Comparison of ENCODE assay signal across 12 cellular contexts in genomic region chr3:38650248-38650940, GRCh38. TPM values are rescaled to one million over a fixed set of nuclear protein-coding genes. Genes with fewer than 3 reads are reported as not detected.
DNase-seq lines count a peak whose midpoint lies in the region; ATAC-seq, FAIRE-seq and TF ChIP-seq lines count a peak whose summit lies in the region.
"Had no signal": no experiment of that assay in that cellular context is flagged by ENCODE, and none has a peak within 500 bp of the region (broad histone marks: within the 10 kb centered on the region; RNA-seq: fewer than 3 reads in every experiment).

No MANE protein-coding gene starts in this region.

- peaks cover 17% of the 10 kb centered on the region for H3K4me1 ChIP-seq in CD4-positive, CD25-positive, alpha-beta regulatory T cell (ENCODE audit: control insufficient read depth, insufficient read depth, low read length, poor library complexity, severe bottlenecking)
- H3K4me1 ChIP-seq in HAP-1 (peaks cover 7% of the 10 kb centered on the region), pancreas (peaks cover 5 to 6% (median 6%) of the 10 kb centered on the region in 3 donors)

- H3K27me3 Mint-ChIP-seq in CD4-positive, CD25-positive, alpha-beta regulatory T cell: peaks cover 20% of the 10 kb centered on the region

- peaks cover 0 to 1% (median 0%) of the 10 kb centered on the region in 7 donors for H3K9me3 Mint-ChIP-seq in CD4-positive, CD25-positive, alpha-beta regulatory T cell

- H3K4me3 ChIP-seq in CD4-positive, CD25-positive, alpha-beta regulatory T cell (ENCODE audit: low read depth, low read length): no peak overlapping the region
- peak overlapping the region; percentile 33; the same call in 1 of the 2 replicates for H3K4me3 ChIP-seq in HAP-1
- H3K4me3 ChIP-seq in brain microvascular endothelial cell (ENCODE audit: low read depth, low read length): peak overlapping the region; percentile 45
- no peak overlapping the region for H3K4me3 ChIP-seq in pancreas

- H3K36me3 Mint-ChIP-seq in CD4-positive, CD25-positive, alpha-beta regulatory T cell: no peaks in the 10 kb centered on the region

- in situ Hi-C loops in HAP-1 (cut with MboI; ENCODE audit: low sequenced_read_pairs) (no loop called here), brain microvascular endothelial cell (cut with HindIII; ENCODE audit: low pct_ligation_motif_present, low sequenced_read_pairs) (no loop called here)

- intact Hi-C loops in pancreas (cut with DNase I): loop anchor here in 1 of 3 donors (10.0 kb wide), 1 partner anchor 126 kb away; no protein-coding TSS in a partner anchor

- 75 to 76% methylated on average over 13 of the region's 13 CpGs for WGBS in pancreas, 2 donors

- H3K9me3 ChIP-seq in CD4-positive, CD25-positive, alpha-beta regulatory T cell (ENCODE audit: control insufficient read depth in 2 of 2, low read length in 2 of 2): no peaks in the 10 kb centered on the region
- H3K9me3 ChIP-seq in HAP-1: no peaks in the 10 kb centered on the region
- no peaks in the 10 kb centered on the region for H3K9me3 ChIP-seq in pancreas
- H3K9me3 ChIP-seq: lower lobe of right lung had no signal

- no peaks in the 10 kb centered on the region for H3K36me3 ChIP-seq in CD4-positive, CD25-positive, alpha-beta regulatory T cell (ENCODE audit: control insufficient read depth, insufficient read depth, low read length)
- no peaks in the 10 kb centered on the region for H3K36me3 ChIP-seq in HAP-1 (replicated peaks)
- H3K36me3 ChIP-seq in brain microvascular endothelial cell (replicated peaks): no peaks in the 10 kb centered on the region
- no peaks in the 10 kb centered on the region for H3K36me3 ChIP-seq in pancreas
- H3K36me3 ChIP-seq: cardiac muscle cell, lower lobe of right lung had no signal

- H3K4me3 Mint-ChIP-seq in CD4-positive, CD25-positive, alpha-beta regulatory T cell: no peak overlapping the region

- no peak overlapping the region for H3K27ac ChIP-seq in CD4-positive, CD25-positive, alpha-beta regulatory T cell (ENCODE audit: insufficient read depth, low read length, poor library complexity, severe bottlenecking)
- H3K27ac ChIP-seq in brain microvascular endothelial cell (no peak overlapping the region), pancreas (no peak overlapping the region)
- H3K27ac ChIP-seq: cardiac muscle cell, lower lobe of right lung had no signal

- H3K4me1 Mint-ChIP-seq in CD4-positive, CD25-positive, alpha-beta regulatory T cell: peaks cover 0 to 5% (median under 1%) of the 10 kb centered on the region in 4 donors

- FAIRE-seq in pancreas (lab: Jason Lieb, UNC) (no peak), urothelium cell line (lab: Jason Lieb, UNC) (no peak)

- no peak overlapping the region for H3K27ac Mint-ChIP-seq in CD4-positive, CD25-positive, alpha-beta regulatory T cell

- TF ChIP-seq CTCF in brain microvascular endothelial cell (IDR thresholded peaks at IDR 0.05; ENCODE audit: low read depth, low read length, missing control alignments): no peak
- TF ChIP-seq CTCF in pancreas (IDR thresholded peaks at IDR 0.05): no peak

- ATAC-seq in CD4-positive, CD25-positive, alpha-beta regulatory T cell (ENCODE audit: low read depth in 2 of 2): no peak
- peak; percentile 3 to 14 (median 6) for ATAC-seq in pancreas

- peak in 2 of 3 donors; percentile 13 to 16 for DNase-seq in CD4-positive, CD25-positive, alpha-beta regulatory T cell
- DNase-seq in HAP-1 (ENCODE audit: low spot score in 2 of 2): no peak
- DNase-seq in brain microvascular endothelial cell: no peak
- no peak for DNase-seq in pancreas
- DNase-seq in effector CD4-positive, alpha-beta T cell: no peak
- DNase-seq in urothelium cell line (ENCODE audit: low spot score): no peak
- DNase-seq in pons (ENCODE audit: low spot score): no peak
- no peak for DNase-seq in NCI-H1048 (lab: John Stamatoyannopoulos, UW)

- peaks cover 28% of the 10 kb centered on the region for H3K27me3 ChIP-seq in CD4-positive, CD25-positive, alpha-beta regulatory T cell (ENCODE audit: control insufficient read depth, insufficient read depth, low read length)
- no peaks in the 10 kb centered on the region for H3K27me3 ChIP-seq in HAP-1 (ENCODE audit: low read depth)
- peaks cover 7% of the 10 kb centered on the region for H3K27me3 ChIP-seq in brain microvascular endothelial cell (replicated peaks)
- peaks cover 0 to 23% (median 2%) of the 10 kb centered on the region in 4 donors for H3K27me3 ChIP-seq in pancreas

RNA-seq across cellular contexts. Expression of gene SCN5A, which starts 0.9 kb away (rescaled TPM):
- total RNA-seq in CD4-positive, CD25-positive, alpha-beta regulatory T cell: not detected
- not detected for polyA plus RNA-seq in CD4-positive, CD25-positive, alpha-beta regulatory T cell
- under 1 TPM in 5 of 6 donors, not detected in 1; 0.09 to 0.39 (median 0.28) TPM for total RNA-seq in pancreas
- under 1 TPM; 0.07 to 0.19 TPM for polyA plus RNA-seq in pancreas
- total RNA-seq: HT-29; T-helper 1 cell treated with Interleukin-12 subunit alpha and Interleukin-12 subunit beta and Interleukin-4 antibody, amounts not matched to agents 30 ng/mL and 1 ng/mL, for 36 hours had no signal

Comparison
In these comparisons a context has a peak if more than half of its experiments do, and no peak if none do; other contexts are left out.
1. ATAC-seq: peak in pancreas (4 of 4); none in CD4-positive, CD25-positive, alpha-beta regulatory T cell (0 of 2).
2. DNase-seq: peak in CD4-positive, CD25-positive, alpha-beta regulatory T cell (2 of 3); none in HAP-1 (0 of 2), brain microvascular endothelial cell (single experiment), pancreas (0 of 6), effector CD4-positive, alpha-beta T cell (single experiment), urothelium cell line (single experiment), pons (single experiment) and NCI-H1048 (single experiment).
3. H3K4me3 ChIP-seq: peak in HAP-1 (single experiment) and brain microvascular endothelial cell (single experiment); none in CD4-positive, CD25-positive, alpha-beta regulatory T cell (single experiment) and pancreas (0 of 4).